ENCODE assay signal across 9 cellular contexts in genomic region chr2:127415593-127416485, GRCh38. TPM values are rescaled to one million over a fixed set of nuclear protein-coding genes. Genes with fewer than 3 reads are reported as not detected.
DNase-seq lines count a peak whose midpoint lies in the region; ATAC-seq and TF ChIP-seq lines count a peak whose summit lies in the region.
"Had no signal": no experiment of that assay in that cellular context is flagged by ENCODE, and none has a peak within 500 bp of the region (broad histone marks: within the 10 kb centered on the region; RNA-seq: fewer than 3 reads in every experiment).

No MANE protein-coding gene starts in this region.

- peak overlapping the region; percentile 55 for H3K4me3 ChIP-seq in colonic mucosa

- H3K23me2 ChIP-seq in H9 (ENCODE audit: insufficient read length, low read depth, low read length, poor library complexity, severe bottlenecking), result peaks cover 6% of the 10 kb centered on the region

- no CpG with 5 or more reads among the region's 53 CpGs for WGBS in H9 (ENCODE audit: extremely low coverage, insufficient read length, low lambda C conversion rate)

- H3K27me3 Mint-ChIP-seq in H9 (ENCODE audit: low read depth), result peaks cover 67% of the 10 kb centered on the region
- peaks cover 19% of the 10 kb centered on the region for H3K27me3 Mint-ChIP-seq in activated CD4-positive, alpha-beta T cell treated with anti-CD3 and anti-CD28 coated beads for 36 hours

- peak; percentile 95 for ATAC-seq in activated CD4-positive, alpha-beta T cell treated with anti-CD3 and anti-CD28 coated beads for 36 hours

- no peaks in the 10 kb centered on the region for H3K36me3 ChIP-seq in colonic mucosa

- no peak overlapping the region for H3K56ac ChIP-seq in H9 (ENCODE audit: insufficient read length, low read depth, low read length)

- H3K23ac ChIP-seq in H9 (ENCODE audit: insufficient read length, low read depth, low read length), result no peak overlapping the region

- TF ChIP-seq CTCF in H9 (conservative IDR thresholded peaks at IDR 0.05) (peak; percentile 89), colonic mucosa (IDR thresholded peaks at IDR 0.05) (peak; percentile 87)

- H3K4me3 Mint-ChIP-seq in H9, result peak overlapping the region; percentile 51 to 68
- peak overlapping the region; percentile 62 for H3K4me3 Mint-ChIP-seq in activated CD4-positive, alpha-beta T cell treated with anti-CD3 and anti-CD28 coated beads for 36 hours

- CTCF ChIA-PET in activated CD4-positive, alpha-beta T cell treated with anti-CD3 and anti-CD28 coated beads for 36 hours (lab: Charles Lee), result interaction anchor here (0.5 to 2.7 kb wide), 34 partner anchors 9 to 269 kb away, joined by 3 to 19 read pairs (median 3); no protein-coding TSS in a partner anchor

- no peak overlapping the region for H3T11ph ChIP-seq in H9 (ENCODE audit: low read length)

- no peak overlapping the region for H2BK5ac ChIP-seq in H9 (ENCODE audit: insufficient read length, low read length)

- no peak overlapping the region for H3K18ac ChIP-seq in H9 (ENCODE audit: insufficient read length, low read depth, low read length)

- H2BK120ac ChIP-seq in H9 (ENCODE audit: low read depth, low read length, poor library complexity, severe bottlenecking), result no peak overlapping the region

- H3K36me3 Mint-ChIP-seq in H9 (ENCODE audit: insufficient read depth in 1 of 3, low read depth in 3 of 3), result peaks cover 0 to 16% (median 4%) of the 10 kb centered on the region in 3 experiments; a peak in 3 of 7 replicates
- no peaks in the 10 kb centered on the region for H3K36me3 Mint-ChIP-seq in activated CD4-positive, alpha-beta T cell treated with anti-CD3 and anti-CD28 coated beads for 36 hours (ENCODE audit: low read depth)

- no peaks in the 10 kb centered on the region for H3K79me2 ChIP-seq in H9 (ENCODE audit: insufficient read depth, low read length)

- no peak overlapping the region for H3K27ac Mint-ChIP-seq in H9
- peak overlapping the region; percentile 56 for H3K27ac Mint-ChIP-seq in activated CD4-positive, alpha-beta T cell treated with anti-CD3 and anti-CD28 coated beads for 36 hours

- H3K9ac ChIP-seq in H9 (ENCODE audit: extremely low read depth, insufficient read length, low read length), result no peak overlapping the region
- H3K9ac ChIP-seq in colonic mucosa (ENCODE audit: low read depth in 2 of 2, low read length in 2 of 2), result peak overlapping the region; percentile 44 to 58

- H3K27ac ChIP-seq in H9 (ENCODE audit: insufficient read length, low read depth, low read length) (no peak overlapping the region), colonic mucosa (no peak overlapping the region)
- H3K27ac ChIP-seq: SK-N-MC had no signal

- DNase-seq in GF-D8 (lab: John Stamatoyannopoulos, UW), result peak; percentile 31
- peak; percentile 94 for DNase-seq in H9
- peak; percentile 84 for DNase-seq in NAMALWA (ENCODE audit: low spot score)
- DNase-seq in activated CD4-positive, alpha-beta T cell treated with anti-CD3 and anti-CD28 coated beads for 36 hours, result peak; percentile 93
- DNase-seq in colonic mucosa, result peak; percentile 86
- DNase-seq in lung microvascular endothelial cell (ENCODE audit: low read depth in 2 of 2), result peak; percentile 54 to 69
- peak; percentile 45 for DNase-seq in stimulated activated CD8-positive, alpha-beta memory T cell treated with anti-CD3 and anti-CD28 coated beads, Interleukin-12 subunit alpha, Interleukin-12 subunit beta, amount 100 ng/mL, for 24 hours (ENCODE audit: extremely low read depth)
- DNase-seq in inferior parietal cortex (ENCODE audit: extremely low spot score), result no peak

- H2BK12ac ChIP-seq in H9 (ENCODE audit: insufficient read length, low read depth, low read length), result no peak overlapping the region

- peak overlapping the region; percentile 12 for H3K4me2 ChIP-seq in H9 (ENCODE audit: insufficient read depth, insufficient read length, low read length)

- H3K27me3 ChIP-seq in H9 (ENCODE audit: insufficient read depth, low read length) (peaks cover 4% of the 10 kb centered on the region; the same call in 1 of the 2 replicates), colonic mucosa (no peaks in the 10 kb centered on the region)

- H4K20me1 ChIP-seq in H9 (ENCODE audit: control insufficient read depth, insufficient read depth, insufficient read length), result no peaks in the 10 kb centered on the region

- H3K14ac ChIP-seq in H9 (ENCODE audit: insufficient read depth, low read length), result no peak overlapping the region

- H3K9me3 ChIP-seq in H9 (ENCODE audit: control insufficient read depth, low read depth, low read length), result no peaks in the 10 kb centered on the region
- H3K9me3 ChIP-seq in colonic mucosa, result no peaks in the 10 kb centered on the region

- H3K4me1 ChIP-seq in H9 (ENCODE audit: insufficient read depth, low read length), result no peaks in the 10 kb centered on the region
- peaks cover 11% of the 10 kb centered on the region for H3K4me1 ChIP-seq in colonic mucosa

- H4K91ac ChIP-seq in H9 (ENCODE audit: insufficient read length, low read depth, low read length), result no peak overlapping the region

- no peak overlapping the region for H4K8ac ChIP-seq in H9 (replicated peaks; ENCODE audit: insufficient read length, low read depth, low read length)

- H4K5ac ChIP-seq in H9 (ENCODE audit: insufficient read length, low read depth, low read length), result no peak overlapping the region

- H3K9me3 Mint-ChIP-seq in H9, result peaks cover 4% of the 10 kb centered on the region in 2 experiments; a peak in 3 of 5 replicates
- H3K9me3 Mint-ChIP-seq in activated CD4-positive, alpha-beta T cell treated with anti-CD3 and anti-CD28 coated beads for 36 hours (ENCODE audit: low read depth), result no peaks in the 10 kb centered on the region

- H2AFZ ChIP-seq in H9 (ENCODE audit: low read length), result peak overlapping the region; percentile 83

- POLR2A ChIA-PET in activated CD4-positive, alpha-beta T cell treated with anti-CD3 and anti-CD28 coated beads for 36 hours (lab: Charles Lee), result interaction anchor here (0.5 kb wide), 1 partner anchor 529 kb away, joined by 4 read pairs; no protein-coding TSS in a partner anchor

- peaks cover 10% of the 10 kb centered on the region in 2 experiments for H3K4me1 Mint-ChIP-seq in H9
- H3K4me1 Mint-ChIP-seq in activated CD4-positive, alpha-beta T cell treated with anti-CD3 and anti-CD28 coated beads for 36 hours, result peaks cover 31% of the 10 kb centered on the region

- H3K79me1 ChIP-seq in H9 (ENCODE audit: insufficient read depth, low read depth, low read length, poor library complexity, severe bottlenecking), result no peaks in the 10 kb centered on the region

- intact Hi-C loops in activated CD4-positive, alpha-beta T cell treated with anti-CD3 and anti-CD28 coated beads for 36 hours (cut with DNase I, micrococcal nuclease), result loop anchor here (1.0 to 10.0 kb wide), 5 partner anchors 28 to 751 kb away; partner anchors contain the start of gene ERCC3 (in 1 of the 2)
- intact Hi-C loops in colonic mucosa (cut with DNase I), result loop anchor here (5.0 kb wide), 1 partner anchor 59 kb away; no protein-coding TSS in a partner anchor

- no peak overlapping the region for H2BK15ac ChIP-seq in H9 (ENCODE audit: low read depth, low read length)

- no peak overlapping the region for H2AK5ac ChIP-seq in H9 (ENCODE audit: insufficient read length, low read length)

- no peak overlapping the region for H3K4ac ChIP-seq in H9 (ENCODE audit: low read depth, low read length)

- no peak overlapping the region for H2BK20ac ChIP-seq in H9 (ENCODE audit: low read depth, low read length, poor library complexity, severe bottlenecking)

RNA-seq across cellular contexts. Expression of gene PROC, which starts 2.4 kb away (rescaled TPM):
- total RNA-seq in H9 (2021) (0.37 and 0.61 TPM in 2 replicates), colonic mucosa (1 to 10 TPM in 1 of 2 donors, under 1 TPM in 1; 0.96 to 3.4 TPM), lung microvascular endothelial cell (under 0.01 TPM in 2 replicates)
- total RNA-seq in activated CD4-positive, alpha-beta T cell treated with anti-CD3 and anti-CD28 coated beads for 36 hours, result not detected

RNA-seq across cellular contexts. Expression of gene MAP3K2, which starts 28.1 kb away (rescaled TPM):
- total RNA-seq in H9 (2021) (25.8 and 26.8 TPM in 2 replicates), colonic mucosa (10 to 100 TPM; 53.8 to 76.0 TPM), lung microvascular endothelial cell (11.8 and 19.8 TPM in 2 replicates)
- total RNA-seq in activated CD4-positive, alpha-beta T cell treated with anti-CD3 and anti-CD28 coated beads for 36 hours, result 10 to 100 TPM; 35.2 to 35.6 TPM
